17 cellular contexts compared by ENCODE assay signal in genomic region chr11:1531418-1531817, GRCh38. TPM values are rescaled to one million over a fixed set of nuclear protein-coding genes. Genes with fewer than 3 reads are reported as not detected.
DNase-seq lines count a peak whose midpoint lies in the region; ATAC-seq and TF ChIP-seq lines count a peak whose summit lies in the region.
"Had no signal": no experiment of that assay in that cellular context is flagged by ENCODE, and none has a peak within 500 bp of the region (broad histone marks: within the 10 kb centered on the region; RNA-seq: fewer than 3 reads in every experiment).

No MANE protein-coding gene starts in this region.

- peak overlapping the region; percentile 34 to 83 (median 65) for H3K9ac ChIP-seq in skeletal muscle tissue (ENCODE audit: low read depth in 1 of 3, low read length in 3 of 3)

- TF ChIP-seq POLR2A in gastroesophageal sphincter (IDR thresholded peaks at IDR 0.05): no peak

- H3K9me3 ChIP-seq in gastroesophageal sphincter (no peaks in the 10 kb centered on the region), skeletal muscle tissue (ENCODE audit: control insufficient read depth in 3 of 3, low read length in 3 of 3) (no peaks in the 10 kb centered on the region)
- H3K9me3 ChIP-seq: right lobe of liver, upper lobe of right lung had no signal

- TF ChIP-seq EP300 in gastroesophageal sphincter (IDR thresholded peaks at IDR 0.05): no peak

- H3K4me3 ChIP-seq in gastroesophageal sphincter (no peak overlapping the region), skeletal muscle tissue (ENCODE audit: low read length in 3 of 3) (peak overlapping the region; percentile 10 to 58 (median 33))
- H3K4me3 ChIP-seq: right lobe of liver, upper lobe of right lung had no signal

- no peaks in the 10 kb centered on the region for H3K27me3 ChIP-seq in gastroesophageal sphincter
- H3K27me3 ChIP-seq in skeletal muscle tissue (ENCODE audit: control insufficient read depth in 3 of 3, insufficient read depth in 3 of 3, low read length in 3 of 3): no peaks in the 10 kb centered on the region
- H3K27me3 ChIP-seq: right lobe of liver, upper lobe of right lung had no signal

- TF ChIP-seq CTCF in gastroesophageal sphincter (IDR thresholded peaks at IDR 0.05): no peak

- peaks cover 0 to 24% of the 10 kb centered on the region in 2 donors for H3K36me3 ChIP-seq in gastroesophageal sphincter
- H3K36me3 ChIP-seq in skeletal muscle tissue (ENCODE audit: control insufficient read depth in 3 of 3, insufficient read depth in 3 of 3, low read length in 3 of 3): peaks cover 5 to 7% (median 6%) of the 10 kb centered on the region in 3 donors

- H3K4me1 ChIP-seq in gastroesophageal sphincter (peaks cover 5 to 98% (median 55%) of the 10 kb centered on the region in 3 donors), skeletal muscle tissue (ENCODE audit: control insufficient read depth in 3 of 3, insufficient read depth in 3 of 3, low read length in 3 of 3) (peaks cover 65 to 90% (median 87%) of the 10 kb centered on the region in 3 donors)
- H3K4me1 ChIP-seq: right lobe of liver had no signal

- peak overlapping the region in 3 of 4 donors; percentile 65 to 79 (median 66) for H3K27ac ChIP-seq in gastroesophageal sphincter
- H3K27ac ChIP-seq in skeletal muscle tissue (ENCODE audit: low read depth, low read length): peak overlapping the region; percentile 81
- H3K27ac ChIP-seq: 22Rv1, right lobe of liver had no signal

- DNase-seq in DMS 273 (lab: John Stamatoyannopoulos, UW; ENCODE audit: unreplicated experiment) (peak; percentile 44), DMS 273 treated with DMSO at 0.1 percent for 48 hours (lab: John Stamatoyannopoulos, UW) (no peak), amniotic epithelial cell (ENCODE audit: low read depth) (peak; percentile 12), H4 (ENCODE audit: low spot score) (no peak)
- DNase-seq: activated B cell treated with CpG ODN at 0.5 μM for 24 hours; activated T-cell treated with anti-CD3 and anti-CD28 coated beads for 4 hours; immature natural killer cell; Karpas-422; NCI-H1930; NK-92 treated with Interleukin-12 subunit alpha and Interleukin-12 subunit beta, amount 100 ng/mL, for 24 hours; right lobe of liver; upper lobe of right lung had no signal

- ATAC-seq in gastroesophageal sphincter (no peak), GM19463 (IDR thresholded peaks at IDR 0.05; ENCODE audit: unreplicated experiment) (no peak), HG02970 (IDR thresholded peaks at IDR 0.05; ENCODE audit: low FRiP score, unreplicated experiment) (no peak)
- ATAC-seq: right lobe of liver had no signal

- 48% methylated on average over 6 of the region's 8 CpGs; no CpG with 5 or more reads in 1 of the 2 donors for WGBS in gastroesophageal sphincter (ENCODE audit: low coverage in 1 of 2), 2 donors

RNA-seq across cellular contexts. Expression of gene DUSP8, which starts 40.7 kb away (rescaled TPM):
- total RNA-seq in gastroesophageal sphincter: 1 to 10 TPM; 3.3 to 7.8 (median 4.9) TPM
- 0.52 TPM for total RNA-seq in skeletal muscle tissue
- total RNA-seq in H4 (2014; rRNA removed; shearing (Covaris generic)): 0.45 and 3.2 TPM in 2 replicates

RNA-seq across cellular contexts. Expression of gene MOB2, which starts 44.8 kb away (rescaled TPM):
- 100 to 1,000 TPM in 2 of 4 donors, 10 to 100 TPM in 2; 59.6 to 103 (median 87.8) TPM for total RNA-seq in gastroesophageal sphincter
- total RNA-seq in skeletal muscle tissue: 18.3 TPM
- 15.2 and 18.1 TPM in 2 replicates for total RNA-seq in H4 (2014; rRNA removed; shearing (Covaris generic))

RNA-seq across cellular contexts. Expression of gene KRTAP5-1, which starts 53.7 kb away (rescaled TPM):
- total RNA-seq in gastroesophageal sphincter (not detected), skeletal muscle tissue (not detected)
- total RNA-seq in H4 (2014; rRNA removed; shearing (Covaris generic)): not detected in 2 replicates
- total RNA-seq: activated B cell treated with CpG ODN at 0.5 μM for 24 hours, right lobe of liver, upper lobe of right lung had no signal

Comparison
In these comparisons a context has a peak if more than half of its experiments do, and no peak if none do; other contexts are left out.
1. DNase-seq: peak in DMS 273 (single experiment) and amniotic epithelial cell (single experiment); none in DMS 273 treated with DMSO at 0.1 percent for 48 hours (single experiment) and H4 (single experiment).
2. H3K4me3 ChIP-seq: peak in skeletal muscle tissue (3 of 3); none in gastroesophageal sphincter (0 of 2).